In genomic region chr20:48404598-48404997, GRCh38 we compare ENCODE assay signal across 17 cellular contexts.
DNase-seq lines count a peak whose midpoint lies in the region; ATAC-seq, FAIRE-seq and TF ChIP-seq lines count a peak whose summit lies in the region.
"Had no signal": no experiment of that assay in that cellular context is flagged by ENCODE, and none has a peak within 500 bp of the region (broad histone marks: within the 10 kb centered on the region; RNA-seq: fewer than 3 reads in every experiment).

No MANE protein-coding gene starts in this region.

- no peak overlapping the region for H3K4me3 Mint-ChIP-seq in HFFc6
- H3K4me3 Mint-ChIP-seq: activated naive CD4-positive, alpha-beta T cell treated with anti-CD3 and anti-CD28 coated beads, Interleukin-2, amount 10 ng/mL, durations not matched to agents 7 days and 5 days; stimulated activated naive CD8-positive, alpha-beta T cell treated with anti-CD3 and anti-CD28 coated beads, Interleukin-15, amount 100 ng/mL, for 72 hours had no signal

- no peak overlapping the region for H3K9ac ChIP-seq in GM12878 (ENCODE audit: control insufficient read depth, insufficient read depth, low read length)

- intact Hi-C loops in GM12878 (cut with micrococcal nuclease; ENCODE audit: unreplicated experiment) (no loop called here), esophagus squamous epithelium (cut with DNase I) (no loop called here)

- TF ChIP-seq POLR2A in GM12878 (IDR thresholded peaks at IDR 0.05; ENCODE audit: low read depth, low read length) (no peak), esophagus squamous epithelium (IDR thresholded peaks at IDR 0.05) (no peak)

- H3K36me3 Mint-ChIP-seq in HFFc6 (ENCODE audit: low read depth) = no peaks in the 10 kb centered on the region
- H3K36me3 Mint-ChIP-seq: activated naive CD4-positive, alpha-beta T cell treated with anti-CD3 and anti-CD28 coated beads, Interleukin-2, amount 10 ng/mL, durations not matched to agents 7 days and 5 days had no signal

- no peaks in the 10 kb centered on the region for H3K9me3 Mint-ChIP-seq in HFFc6
- H3K9me3 Mint-ChIP-seq: activated naive CD4-positive, alpha-beta T cell treated with anti-CD3 and anti-CD28 coated beads, Interleukin-2, amount 10 ng/mL, durations not matched to agents 7 days and 5 days; stimulated activated naive CD8-positive, alpha-beta T cell treated with anti-CD3 and anti-CD28 coated beads, Interleukin-15, amount 100 ng/mL, for 72 hours had no signal

- CTCF ChIA-PET in GM12878 (lab: Yijun Ruan, JAX) = interaction anchor here (0.6 kb wide), 1 partner anchor 1496 kb away, joined by 3 read pairs; no protein-coding TSS in a partner anchor

- H3K9me3 ChIP-seq in GM12878 (replicated peaks; ENCODE audit: control insufficient read depth, insufficient read depth, low read length) = no peaks in the 10 kb centered on the region
- H3K9me3 ChIP-seq in osteoblast (ENCODE audit: low read depth, low read length) = no peaks in the 10 kb centered on the region
- H3K9me3 ChIP-seq in esophagus squamous epithelium = no peaks in the 10 kb centered on the region
- H3K9me3 ChIP-seq: body of pancreas, uterus had no signal

- H3K4me3 ChIP-seq in GM12878 = no peak overlapping the region
- H3K4me3 ChIP-seq in osteoblast (ENCODE audit: insufficient read depth, low read length) = no peak overlapping the region
- H3K4me3 ChIP-seq in esophagus squamous epithelium = no peak overlapping the region
- H3K4me3 ChIP-seq: body of pancreas, uterus had no signal

- no TSS peak for BruUV-seq in GM12878 (replicated peaks; lab: Mats Ljungman, UMichigan)

- 26% methylated on average over 5 of the region's 5 CpGs for WGBS in GM12878 (ENCODE audit: insufficient coverage, insufficient replicate concordance, low lambda C conversion rate, missing lambda C conversion rate)
- WGBS in esophagus squamous epithelium, 2 donors = 67 to 71% methylated on average over 5 of the region's 5 CpGs

- H3K4me1 ChIP-seq in GM12878 (ENCODE audit: control insufficient read depth, insufficient read depth, low read length) = no peaks in the 10 kb centered on the region; the same call in 1 of the 2 replicates
- H3K4me1 ChIP-seq in osteoblast (ENCODE audit: insufficient read depth, low read length) = no peaks in the 10 kb centered on the region
- H3K4me1 ChIP-seq in esophagus squamous epithelium = no peaks in the 10 kb centered on the region
- H3K4me1 ChIP-seq: uterus had no signal

- TF ChIP-seq EP300 in GM12878 (IDR thresholded peaks at IDR 0.05; ENCODE audit: borderline replicate concordance in 1 of 2, control insufficient read depth in 1 of 2, low read depth in 2 of 2, low read length in 2 of 2) = no peak

- H3K4me2 ChIP-seq in GM12878 (ENCODE audit: control insufficient read depth, insufficient read depth) = no peak overlapping the region
- no peak overlapping the region for H3K4me2 ChIP-seq in osteoblast (ENCODE audit: insufficient read depth, low read length)

- H2AFZ ChIP-seq in GM12878 (ENCODE audit: control insufficient read depth, low read depth, low read length) = no peak overlapping the region
- H2AFZ ChIP-seq in osteoblast (ENCODE audit: low read length) = no peak overlapping the region

- peaks cover 19% of the 10 kb centered on the region for H3K27me3 Mint-ChIP-seq in HFFc6 (ENCODE audit: insufficient read depth)

- no peak overlapping the region for H3K27ac Mint-ChIP-seq in HFFc6
- H3K27ac Mint-ChIP-seq: activated naive CD4-positive, alpha-beta T cell treated with anti-CD3 and anti-CD28 coated beads, Interleukin-2, amount 10 ng/mL, durations not matched to agents 7 days and 5 days; stimulated activated naive CD8-positive, alpha-beta T cell treated with anti-CD3 and anti-CD28 coated beads, Interleukin-15, amount 100 ng/mL, for 72 hours had no signal

- SMC1A ChIA-PET in GM12878 (lab: Charles Lee; ENCODE audit: uncharacterized antibody, unreplicated experiment) = interaction anchor here (1.3 kb wide), 1 partner anchor 51 kb away, joined by 4 read pairs; no protein-coding TSS in a partner anchor

- H3K27me3 ChIP-seq in GM12878 (replicated peaks in 1 of 2; ENCODE audit: control insufficient read depth in 2 of 2, insufficient read depth in 2 of 2, low read length in 1 of 2) (peaks cover 0 to 4% of the 10 kb centered on the region in 2 experiments; a peak in 3 of 4 replicates), osteoblast (ENCODE audit: insufficient read depth, low read length) (peaks cover 13% of the 10 kb centered on the region), esophagus squamous epithelium (peaks cover 0 to 39% (median 0%) of the 10 kb centered on the region in 4 donors)
- H3K27me3 ChIP-seq: body of pancreas, uterus had no signal

- H3K79me2 ChIP-seq in GM12878 (ENCODE audit: control insufficient read depth, insufficient read depth, low read length) (no peaks in the 10 kb centered on the region), osteoblast (ENCODE audit: insufficient read depth, low read length) (no peaks in the 10 kb centered on the region)

- peak; percentile 46 for TF ChIP-seq RAD21 in GM12878 (IDR thresholded peaks at IDR 0.05; ENCODE audit: insufficient read depth, low read depth, low read length)

- DNase-seq in SIG-M5 treated with dmso at 0.1 percent for 504 hours (lab: John Stamatoyannopoulos, UW; ENCODE audit: unreplicated experiment) (peak; percentile 57), SIG-M5 (lab: John Stamatoyannopoulos, UW) (no peak), HFFc6 (no peak), GM12878 (ENCODE audit: low read depth, low spot score) (no peak), osteoblast (ENCODE audit: insufficient read length, low spot score, missing footprints) (no peak), midbrain (lab: John Stamatoyannopoulos, UW) (no peak), NCI-H446 (lab: John Stamatoyannopoulos, UW) (no peak), esophagus squamous epithelium (lab: John Stamatoyannopoulos, UW) (no peak)
- DNase-seq: activated CD4-positive, CD25-positive, alpha-beta regulatory T cell treated with anti-CD3 and anti-CD28 coated beads, Interleukin-2, amount 50 U/mL, for 72 hours; activated naive CD4-positive, alpha-beta T cell treated with anti-CD3 and anti-CD28 coated beads, Interleukin-2, amount 10 ng/mL, durations not matched to agents 7 days and 5 days; body of pancreas; left ventricle myocardium superior; NCI-H2081; Right ventricle myocardium superior; stimulated activated naive CD8-positive, alpha-beta T cell treated with anti-CD3 and anti-CD28 coated beads, Interleukin-15, amount 100 ng/mL, for 72 hours; T-helper 2 cell; uterus had no signal

- no peaks in the 10 kb centered on the region for H3K4me1 Mint-ChIP-seq in HFFc6 (ENCODE audit: low read depth)
- H3K4me1 Mint-ChIP-seq: activated naive CD4-positive, alpha-beta T cell treated with anti-CD3 and anti-CD28 coated beads, Interleukin-2, amount 10 ng/mL, durations not matched to agents 7 days and 5 days had no signal

- H3K36me3 ChIP-seq in GM12878 (ENCODE audit: control insufficient read depth in 2 of 2, insufficient read depth in 2 of 2, low read length in 1 of 2) (no peaks in the 10 kb centered on the region), osteoblast (ENCODE audit: insufficient read depth, low read length) (no peaks in the 10 kb centered on the region), esophagus squamous epithelium (no peaks in the 10 kb centered on the region)
- H3K36me3 ChIP-seq: uterus had no signal

- FAIRE-seq in GM12878 (lab: Jason Lieb, UNC) = no peak

- TF ChIP-seq CTCF in HFFc6 (IDR thresholded peaks at IDR 0.05) (peak; percentile 36; the same call in 1 of the 2 replicates), GM12878 (IDR thresholded peaks at IDR 0.05 in 2 of 3, conservative IDR thresholded peaks at IDR 0.05 in 1 of 3; ENCODE audit: control insufficient read depth in 2 of 3, extremely low read depth in 1 of 3, insufficient read depth in 1 of 3, low read depth in 3 of 3, low read length in 3 of 3) (peak in 2 of 3 experiments; percentile 55 to 57; a peak in 4 of 6 replicates), osteoblast (IDR thresholded peaks at IDR 0.05; ENCODE audit: extremely low read depth, low read depth, low read length) (peak; percentile 9), esophagus squamous epithelium (IDR thresholded peaks at IDR 0.05) (peak in 2 of 6 experiments; percentile 16 to 45)

- RAD21 ChIA-PET in GM12878 (lab: Charles Lee; ENCODE audit: unreplicated experiment) = no interaction called here

- POLR2A ChIA-PET in GM12878 (lab: Charles Lee) = no interaction called here

- in situ Hi-C loops in GM12878 (cut with MboI) = no loop called here

- peak; percentile 73 for ATAC-seq in GM12878
- ATAC-seq: body of pancreas; left ventricle myocardium superior; stimulated activated naive CD8-positive, alpha-beta T cell treated with anti-CD3 and anti-CD28 coated beads, Interleukin-15, amount 100 ng/mL, for 72 hours had no signal

- no peak overlapping the region for H3K27ac ChIP-seq in GM12878 (ENCODE audit: control insufficient read depth, insufficient read depth)
- H3K27ac ChIP-seq in osteoblast (ENCODE audit: low read depth, low read length) = no peak overlapping the region
- no peak overlapping the region for H3K27ac ChIP-seq in esophagus squamous epithelium
- H3K27ac ChIP-seq: body of pancreas, uterus had no signal

- H4K20me1 ChIP-seq in GM12878 (ENCODE audit: control insufficient read depth, insufficient read depth) (no peaks in the 10 kb centered on the region), osteoblast (ENCODE audit: insufficient read depth, low read length) (no peaks in the 10 kb centered on the region)

TF ChIP-seq in GM12878, 131 proteins besides CTCF, POLR2A, EP300 and RAD21:
- TF ChIP-seq ZZZ3 (IDR thresholded peaks at IDR 0.05; ENCODE audit: control insufficient read depth, insufficient read length, low read depth) = no peak
- TF ChIP-seq CHD4 (IDR thresholded peaks at IDR 0.05) = no peak
- no peak for TF ChIP-seq EGR1 (IDR thresholded peaks at IDR 0.05; ENCODE audit: borderline replicate concordance in 1 of 2, low read depth in 2 of 2, low read length in 2 of 2)
- TF ChIP-seq YY1 (IDR thresholded peaks at IDR 0.05; ENCODE audit: low read depth, low read length) = no peak
- no peak for TF ChIP-seq MYC (IDR thresholded peaks at IDR 0.05; ENCODE audit: insufficient read depth, insufficient read length, insufficient replicate concordance, low read length, severe bottlenecking)
- TF ChIP-seq ZNF24 (IDR thresholded peaks at IDR 0.05) = no peak
- TF ChIP-seq RFX5 (IDR thresholded peaks at IDR 0.05; ENCODE audit: low read depth, low read length) = no peak
- no peak for TF ChIP-seq IRF5 (IDR thresholded peaks at IDR 0.05; ENCODE audit: borderline replicate concordance)
